ENCODE assay signal across 19 cellular contexts in the genomic region with DNA sequence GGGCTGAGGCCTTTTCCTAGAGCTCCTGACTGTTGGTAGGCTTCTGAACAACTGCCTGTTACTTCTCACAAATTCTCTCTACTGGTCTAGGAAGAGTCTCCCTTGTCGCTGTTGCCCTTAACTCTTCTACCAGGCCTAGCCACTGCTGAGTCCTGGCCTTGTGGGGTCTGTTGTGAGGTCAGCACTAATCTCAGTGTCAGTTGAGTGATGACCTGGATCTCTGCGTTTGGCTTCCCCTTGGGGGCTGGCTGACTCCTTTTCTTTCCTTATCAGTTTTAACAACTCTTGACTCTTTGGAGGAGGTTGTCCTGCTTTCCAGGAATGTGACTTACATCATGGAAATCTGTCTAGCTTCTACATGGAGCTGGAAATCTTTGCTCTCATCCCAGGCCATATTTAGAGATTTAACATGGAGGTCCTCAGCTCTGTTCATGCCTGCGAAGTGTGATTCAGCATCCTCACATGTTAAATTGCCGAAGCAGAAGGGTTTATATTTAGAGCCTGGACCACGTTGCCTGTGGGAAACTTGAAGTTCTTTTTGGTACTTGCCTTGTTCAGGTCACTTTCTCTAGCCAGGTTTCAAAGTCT. TPM values are rescaled to one million over a fixed set of nuclear protein-coding genes. Genes with fewer than 3 reads are reported as not detected.
DNase-seq lines count a peak whose midpoint lies in the region; ATAC-seq and TF ChIP-seq lines count a peak whose summit lies in the region.
"Had no signal": no experiment of that assay in that cellular context is flagged by ENCODE, and none has a peak within 500 bp of the region (broad histone marks: within the 10 kb centered on the region; RNA-seq: fewer than 3 reads in every experiment).

No MANE protein-coding gene starts in this region.

- H3K36me3 Mint-ChIP-seq in brain = peaks cover 21% of the 10 kb centered on the region
- H3K36me3 Mint-ChIP-seq: natural killer cell treated with Interleukin-12 subunit alpha and Interleukin-12 subunit beta and Interleukin-15 and Interleukin-18, amount 100 ng/mL, for 72 hours; stimulated activated memory B cell treated with anti-CD40 and anti-IgM and Interleukin-4, amounts not matched to agents 10 μg/mL and 1 μg/mL and 100 μg/mL, for 72 hours had no signal

- H3K9me3 Mint-ChIP-seq in brain = peaks cover 0 to 3% (median 0%) of the 10 kb centered on the region in 5 experiments
- H3K9me3 Mint-ChIP-seq: activated T-cell treated with anti-CD3 and anti-CD28 coated beads, Interleukin-2, amount 50 U/mL, for 72 hours; CD4-positive, alpha-beta T cell; natural killer cell treated with Interleukin-12 subunit alpha and Interleukin-12 subunit beta and Interleukin-15 and Interleukin-18, amount 100 ng/mL, for 72 hours; stimulated activated memory B cell treated with anti-CD40 and anti-IgM and Interleukin-4, amounts not matched to agents 10 μg/mL and 1 μg/mL and 100 μg/mL, for 72 hours had no signal

- no peaks in the 10 kb centered on the region for H3K36me3 ChIP-seq in HEK293 (ENCODE audit: control insufficient read depth in 2 of 2, insufficient read depth in 1 of 2, low read length in 2 of 2)
- H3K36me3 ChIP-seq in sigmoid colon = no peaks in the 10 kb centered on the region
- H3K36me3 ChIP-seq: SJSA1 had no signal

- TF ChIP-seq POLR2A in sigmoid colon (IDR thresholded peaks at IDR 0.05) = no peak

- 44% methylated on average over 5 of the region's 5 CpGs for WGBS in right cardiac atrium
- 89 to 93% methylated on average over 5 of the region's 5 CpGs for WGBS in sigmoid colon, 2 donors

- DNase-seq in right cardiac atrium (no peak), sigmoid colon (no peak), NCI-H2196 treated with DMSO at 0.1 percent for 48 hours (lab: John Stamatoyannopoulos, UW; ENCODE audit: unreplicated experiment) (no peak)
- no peak for DNase-seq in activated CD4-positive, alpha-beta T cell treated with anti-CD3 and anti-CD28 coated beads for 48 hours
- DNase-seq: activated CD4-positive, alpha-beta T cell treated with anti-CD3 and anti-CD28 coated beads, Interleukin-2, amount 50 U/mL, for 48 hours; activated T-cell treated with anti-CD3 and anti-CD28 coated beads, Interleukin-2, amount 50 U/mL, for 72 hours; AML-193; CD4-positive, alpha-beta T cell; DND-41; GOT3; NCI-H1694; NCI-H446 treated with DMSO at 0.1 percent for 48 hours; substantia nigra had no signal

- ATAC-seq in right cardiac atrium (peak; percentile 34 to 63), GM21717 (IDR thresholded peaks at IDR 0.05; ENCODE audit: unreplicated experiment) (no peak)
- ATAC-seq: activated T-cell treated with anti-CD3 and anti-CD28 coated beads, Interleukin-2, amount 50 U/mL, for 72 hours; natural killer cell treated with Interleukin-12 subunit alpha and Interleukin-12 subunit beta and Interleukin-15 and Interleukin-18, amount 100 ng/mL, for 72 hours; stimulated activated memory B cell treated with anti-CD40 and anti-IgM and Interleukin-4, amounts not matched to agents 10 μg/mL and 1 μg/mL and 100 μg/mL, for 72 hours had no signal

- H3K27me3 ChIP-seq in right cardiac atrium (ENCODE audit: control insufficient read depth, insufficient read depth) = no peaks in the 10 kb centered on the region
- no peaks in the 10 kb centered on the region for H3K27me3 ChIP-seq in sigmoid colon
- H3K27me3 ChIP-seq: SJSA1 had no signal

- H3K4me1 ChIP-seq in HEK293 (ENCODE audit: control insufficient read depth, insufficient read depth, low read length) (no peaks in the 10 kb centered on the region), right cardiac atrium (ENCODE audit: control insufficient read depth, insufficient read depth, low read length) (peaks cover 3% of the 10 kb centered on the region), sigmoid colon (peaks cover 0 to 21% (median 17%) of the 10 kb centered on the region in 4 donors)
- H3K4me1 ChIP-seq: SJSA1 had no signal

- H3K27ac Mint-ChIP-seq in brain = peak overlapping the region in 3 of 5 experiments; percentile 13 to 65 (median 32)
- H3K27ac Mint-ChIP-seq: activated T-cell treated with anti-CD3 and anti-CD28 coated beads, Interleukin-2, amount 50 U/mL, for 72 hours; CD4-positive, alpha-beta T cell; natural killer cell treated with Interleukin-12 subunit alpha and Interleukin-12 subunit beta and Interleukin-15 and Interleukin-18, amount 100 ng/mL, for 72 hours; stimulated activated memory B cell treated with anti-CD40 and anti-IgM and Interleukin-4, amounts not matched to agents 10 μg/mL and 1 μg/mL and 100 μg/mL, for 72 hours had no signal

- no peaks in the 10 kb centered on the region for H3K27me3 Mint-ChIP-seq in brain
- H3K27me3 Mint-ChIP-seq: stimulated activated memory B cell treated with anti-CD40 and anti-IgM and Interleukin-4, amounts not matched to agents 10 μg/mL and 1 μg/mL and 100 μg/mL, for 72 hours had no signal

- POLR2A ChIA-PET in HEK293 (lab: Yijun Ruan, JAX) = no interaction called here

- CTCF ChIA-PET in HEK293 (lab: Yijun Ruan, JAX) = interaction anchor here (0.6 to 1.1 kb wide), 2 partner anchors 35 to 611 kb away, joined by 4 read pairs; no protein-coding TSS in a partner anchor

- peaks cover 31% of the 10 kb centered on the region for H3K4me1 Mint-ChIP-seq in brain
- H3K4me1 Mint-ChIP-seq: stimulated activated memory B cell treated with anti-CD40 and anti-IgM and Interleukin-4, amounts not matched to agents 10 μg/mL and 1 μg/mL and 100 μg/mL, for 72 hours had no signal

- H3K9me3 ChIP-seq in HEK293 (ENCODE audit: control insufficient read depth, insufficient read depth, low read depth, low read length) (no peaks in the 10 kb centered on the region), right cardiac atrium (ENCODE audit: control insufficient read depth, low read length) (no peaks in the 10 kb centered on the region), sigmoid colon (no peaks in the 10 kb centered on the region)
- H3K9me3 ChIP-seq: SJSA1 had no signal

- TF ChIP-seq CTCF in HEK293 (tag by site-specific recombination; IDR thresholded peaks at IDR 0.05) (no peak), brain (conservative IDR thresholded peaks at IDR 0.05) (no peak), sigmoid colon (IDR thresholded peaks at IDR 0.05) (no peak)

- TF ChIP-seq EP300 in sigmoid colon (IDR thresholded peaks at IDR 0.05) = no peak

- H3K27ac ChIP-seq in HEK293 (ENCODE audit: extremely low read depth, low read depth, low read length) (no peak overlapping the region), right cardiac atrium (ENCODE audit: low read length) (peak overlapping the region; percentile 34), sigmoid colon (peak overlapping the region in 3 of 4 donors; percentile 16 to 53 (median 18))
- H3K27ac ChIP-seq: SJSA1 had no signal

- no peak overlapping the region for H3K4me3 Mint-ChIP-seq in brain
- H3K4me3 Mint-ChIP-seq: activated T-cell treated with anti-CD3 and anti-CD28 coated beads, Interleukin-2, amount 50 U/mL, for 72 hours; CD4-positive, alpha-beta T cell; natural killer cell treated with Interleukin-12 subunit alpha and Interleukin-12 subunit beta and Interleukin-15 and Interleukin-18, amount 100 ng/mL, for 72 hours; stimulated activated memory B cell treated with anti-CD40 and anti-IgM and Interleukin-4, amounts not matched to agents 10 μg/mL and 1 μg/mL and 100 μg/mL, for 72 hours had no signal

- H3K4me3 ChIP-seq in HEK293 (ENCODE audit: low read depth, low read length) (no peak overlapping the region), right cardiac atrium (ENCODE audit: low read length) (no peak overlapping the region), sigmoid colon (no peak overlapping the region)
- H3K4me3 ChIP-seq: SJSA1 had no signal

- intact Hi-C loops in right cardiac atrium (cut with DNase I) = no loop called here
- intact Hi-C loops in sigmoid colon (cut with DNase I) = no loop called here

TF ChIP-seq in HEK293, 187 proteins besides CTCF, POLR2A, EP300 and RAD21:
- TF ChIP-seq, protein P1, sequence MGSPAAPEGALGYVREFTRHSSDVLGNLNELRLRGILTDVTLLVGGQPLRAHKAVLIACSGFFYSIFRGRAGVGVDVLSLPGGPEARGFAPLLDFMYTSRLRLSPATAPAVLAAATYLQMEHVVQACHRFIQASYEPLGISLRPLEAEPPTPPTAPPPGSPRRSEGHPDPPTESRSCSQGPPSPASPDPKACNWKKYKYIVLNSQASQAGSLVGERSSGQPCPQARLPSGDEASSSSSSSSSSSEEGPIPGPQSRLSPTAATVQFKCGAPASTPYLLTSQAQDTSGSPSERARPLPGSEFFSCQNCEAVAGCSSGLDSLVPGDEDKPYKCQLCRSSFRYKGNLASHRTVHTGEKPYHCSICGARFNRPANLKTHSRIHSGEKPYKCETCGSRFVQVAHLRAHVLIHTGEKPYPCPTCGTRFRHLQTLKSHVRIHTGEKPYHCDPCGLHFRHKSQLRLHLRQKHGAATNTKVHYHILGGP (tag by site-specific recombination; IDR thresholded peaks at IDR 0.05) = 0 out of 2 replicates have a peak, but pooled peaks have one; percentile 37
- no peak for TF ChIP-seq BCL11B (tag by site-specific recombination; IDR thresholded peaks at IDR 0.05; ENCODE audit: low read depth)

RNA-seq across cellular contexts. Expression of a gene that starts 5.6 kb away (rescaled TPM):
- polyA plus RNA-seq in brain (ENCODE audit: insufficient read depth, low read depth, low replicate concordance) (7.5 TPM), right cardiac atrium (9.1 TPM), sigmoid colon (1 to 10 TPM in 2 of 3 donors, under 1 TPM in 1; 0.92 to 4.8 (median 3.0) TPM)
- total RNA-seq in right cardiac atrium (10 to 100 TPM; 14.1 to 24.2 (median 17.3) TPM), sigmoid colon (10 to 100 TPM; 10.2 to 28.0 (median 17.6) TPM)
